Comparison of ENCODE assay signal across 9 cellular contexts in the genomic region with DNA sequence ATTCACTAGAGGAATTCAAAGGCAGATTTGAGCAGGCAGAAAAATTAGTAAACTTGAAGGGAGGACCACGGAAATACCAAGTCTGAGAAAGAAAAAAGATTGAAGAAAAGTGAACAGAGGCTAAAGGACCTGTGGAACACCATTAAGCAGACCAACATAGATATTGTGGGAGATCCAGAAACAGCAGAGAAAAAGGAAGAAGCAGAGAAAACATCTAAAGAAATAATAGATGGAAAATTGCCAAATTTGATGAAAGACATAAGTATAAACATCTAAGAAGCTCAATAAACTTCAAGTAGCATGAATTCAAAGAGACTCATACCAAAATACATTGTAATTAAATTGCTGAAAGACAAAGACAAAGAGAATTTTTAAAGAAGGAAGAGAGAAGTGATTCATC. TPM values are rescaled to one million over a fixed set of nuclear protein-coding genes. Genes with fewer than 3 reads are reported as not detected.
"Had no signal": no experiment of that assay in that cellular context is flagged by ENCODE, and none has a peak within 500 bp of the region (broad histone marks: within the 10 kb centered on the region; RNA-seq: fewer than 3 reads in every experiment).

No MANE protein-coding gene starts in this region.

- DNase-seq: H9, HCEC 1CT, HFFc6 had no signal

- H2AFZ ChIP-seq: GM23338 had no signal

- FAIRE-seq: H1, H54, HepG2 had no signal

- H3K27ac Mint-ChIP-seq: GM23338, H9, HFFc6, IgD-negative memory B cell had no signal

- H3K4me3 ChIP-seq: GM23338 had no signal

- H3K9me3 Mint-ChIP-seq: HFFc6 had no signal

- ATAC-seq: GM23338, HepG2 had no signal

- H3K4me3 Mint-ChIP-seq: GM23338, H9, HFFc6, IgD-negative memory B cell had no signal

- H3K4me2 ChIP-seq: GM23338 had no signal

- H3K4me1 Mint-ChIP-seq: GM23338, H9, IgD-negative memory B cell had no signal

- H3K27ac ChIP-seq: HL-60 had no signal

- H3K27me3 Mint-ChIP-seq: IgD-negative memory B cell had no signal

- H3K36me3 Mint-ChIP-seq: IgD-negative memory B cell had no signal

RNA-seq across cellular contexts. Expression of gene ADAMTS3, which starts 31.0 kb away (rescaled TPM):
- total RNA-seq: HepG2 had no signal
- polyA plus RNA-seq: HepG2, IgD-negative memory B cell had no signal
